In the genomic region with DNA sequence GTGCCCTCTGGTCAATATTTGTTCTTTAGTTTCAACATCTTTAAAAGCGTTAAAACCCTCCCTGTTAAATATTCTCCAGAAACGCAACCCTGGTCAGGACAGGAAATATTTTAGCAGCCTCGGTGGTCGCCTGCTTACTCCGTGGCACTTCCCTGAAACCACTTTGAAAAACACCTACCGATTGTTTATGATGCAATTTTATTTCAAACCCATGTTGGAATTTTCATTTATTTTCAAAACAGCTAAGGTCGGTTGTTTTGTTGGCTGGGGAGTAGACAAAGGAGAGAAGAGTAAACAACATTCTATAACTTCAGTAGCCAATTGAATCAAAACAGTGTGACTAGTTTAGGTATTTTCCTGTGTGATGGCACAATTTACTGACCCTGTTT, we compare ENCODE assay signal across 1 cellular context.
TF ChIP-seq lines count a peak whose summit lies in the region.

No MANE protein-coding gene starts in this region.

TF ChIP-seq in GM23338, 12 proteins besides CTCF, POLR2A, EP300 and RAD21 (continued from another document):
- TF ChIP-seq, protein P1, sequence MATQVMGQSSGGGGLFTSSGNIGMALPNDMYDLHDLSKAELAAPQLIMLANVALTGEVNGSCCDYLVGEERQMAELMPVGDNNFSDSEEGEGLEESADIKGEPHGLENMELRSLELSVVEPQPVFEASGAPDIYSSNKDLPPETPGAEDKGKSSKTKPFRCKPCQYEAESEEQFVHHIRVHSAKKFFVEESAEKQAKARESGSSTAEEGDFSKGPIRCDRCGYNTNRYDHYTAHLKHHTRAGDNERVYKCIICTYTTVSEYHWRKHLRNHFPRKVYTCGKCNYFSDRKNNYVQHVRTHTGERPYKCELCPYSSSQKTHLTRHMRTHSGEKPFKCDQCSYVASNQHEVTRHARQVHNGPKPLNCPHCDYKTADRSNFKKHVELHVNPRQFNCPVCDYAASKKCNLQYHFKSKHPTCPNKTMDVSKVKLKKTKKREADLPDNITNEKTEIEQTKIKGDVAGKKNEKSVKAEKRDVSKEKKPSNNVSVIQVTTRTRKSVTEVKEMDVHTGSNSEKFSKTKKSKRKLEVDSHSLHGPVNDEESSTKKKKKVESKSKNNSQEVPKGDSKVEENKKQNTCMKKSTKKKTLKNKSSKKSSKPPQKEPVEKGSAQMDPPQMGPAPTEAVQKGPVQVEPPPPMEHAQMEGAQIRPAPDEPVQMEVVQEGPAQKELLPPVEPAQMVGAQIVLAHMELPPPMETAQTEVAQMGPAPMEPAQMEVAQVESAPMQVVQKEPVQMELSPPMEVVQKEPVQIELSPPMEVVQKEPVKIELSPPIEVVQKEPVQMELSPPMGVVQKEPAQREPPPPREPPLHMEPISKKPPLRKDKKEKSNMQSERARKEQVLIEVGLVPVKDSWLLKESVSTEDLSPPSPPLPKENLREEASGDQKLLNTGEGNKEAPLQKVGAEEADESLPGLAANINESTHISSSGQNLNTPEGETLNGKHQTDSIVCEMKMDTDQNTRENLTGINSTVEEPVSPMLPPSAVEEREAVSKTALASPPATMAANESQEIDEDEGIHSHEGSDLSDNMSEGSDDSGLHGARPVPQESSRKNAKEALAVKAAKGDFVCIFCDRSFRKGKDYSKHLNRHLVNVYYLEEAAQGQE (IDR thresholded peaks at IDR 0.05; ENCODE audit: unreplicated experiment) = no peak
- no peak for TF ChIP-seq ZNF114 (CRISPR knock-in tag; IDR thresholded peaks at IDR 0.05)
- no peak for TF ChIP-seq EZH2phosphoT487 (IDR thresholded peaks at IDR 0.05; ENCODE audit: unreplicated experiment)
- no peak for TF ChIP-seq ZNF331 (CRISPR knock-in tag; IDR thresholded peaks at IDR 0.05; ENCODE audit: low read depth)
- no peak for TF ChIP-seq POLR2AphosphoS5 (IDR thresholded peaks at IDR 0.05; ENCODE audit: low read depth)
- no peak for TF ChIP-seq CREB1 (CRISPR knock-in tag; IDR thresholded peaks at IDR 0.05; ENCODE audit: low read depth)
- TF ChIP-seq STAT1 (IDR thresholded peaks at IDR 0.05; ENCODE audit: unreplicated experiment) = no peak
- TF ChIP-seq EZH2 (IDR thresholded peaks at IDR 0.05; ENCODE audit: low read depth, unreplicated experiment) = no peak
- TF ChIP-seq, protein P2, sequence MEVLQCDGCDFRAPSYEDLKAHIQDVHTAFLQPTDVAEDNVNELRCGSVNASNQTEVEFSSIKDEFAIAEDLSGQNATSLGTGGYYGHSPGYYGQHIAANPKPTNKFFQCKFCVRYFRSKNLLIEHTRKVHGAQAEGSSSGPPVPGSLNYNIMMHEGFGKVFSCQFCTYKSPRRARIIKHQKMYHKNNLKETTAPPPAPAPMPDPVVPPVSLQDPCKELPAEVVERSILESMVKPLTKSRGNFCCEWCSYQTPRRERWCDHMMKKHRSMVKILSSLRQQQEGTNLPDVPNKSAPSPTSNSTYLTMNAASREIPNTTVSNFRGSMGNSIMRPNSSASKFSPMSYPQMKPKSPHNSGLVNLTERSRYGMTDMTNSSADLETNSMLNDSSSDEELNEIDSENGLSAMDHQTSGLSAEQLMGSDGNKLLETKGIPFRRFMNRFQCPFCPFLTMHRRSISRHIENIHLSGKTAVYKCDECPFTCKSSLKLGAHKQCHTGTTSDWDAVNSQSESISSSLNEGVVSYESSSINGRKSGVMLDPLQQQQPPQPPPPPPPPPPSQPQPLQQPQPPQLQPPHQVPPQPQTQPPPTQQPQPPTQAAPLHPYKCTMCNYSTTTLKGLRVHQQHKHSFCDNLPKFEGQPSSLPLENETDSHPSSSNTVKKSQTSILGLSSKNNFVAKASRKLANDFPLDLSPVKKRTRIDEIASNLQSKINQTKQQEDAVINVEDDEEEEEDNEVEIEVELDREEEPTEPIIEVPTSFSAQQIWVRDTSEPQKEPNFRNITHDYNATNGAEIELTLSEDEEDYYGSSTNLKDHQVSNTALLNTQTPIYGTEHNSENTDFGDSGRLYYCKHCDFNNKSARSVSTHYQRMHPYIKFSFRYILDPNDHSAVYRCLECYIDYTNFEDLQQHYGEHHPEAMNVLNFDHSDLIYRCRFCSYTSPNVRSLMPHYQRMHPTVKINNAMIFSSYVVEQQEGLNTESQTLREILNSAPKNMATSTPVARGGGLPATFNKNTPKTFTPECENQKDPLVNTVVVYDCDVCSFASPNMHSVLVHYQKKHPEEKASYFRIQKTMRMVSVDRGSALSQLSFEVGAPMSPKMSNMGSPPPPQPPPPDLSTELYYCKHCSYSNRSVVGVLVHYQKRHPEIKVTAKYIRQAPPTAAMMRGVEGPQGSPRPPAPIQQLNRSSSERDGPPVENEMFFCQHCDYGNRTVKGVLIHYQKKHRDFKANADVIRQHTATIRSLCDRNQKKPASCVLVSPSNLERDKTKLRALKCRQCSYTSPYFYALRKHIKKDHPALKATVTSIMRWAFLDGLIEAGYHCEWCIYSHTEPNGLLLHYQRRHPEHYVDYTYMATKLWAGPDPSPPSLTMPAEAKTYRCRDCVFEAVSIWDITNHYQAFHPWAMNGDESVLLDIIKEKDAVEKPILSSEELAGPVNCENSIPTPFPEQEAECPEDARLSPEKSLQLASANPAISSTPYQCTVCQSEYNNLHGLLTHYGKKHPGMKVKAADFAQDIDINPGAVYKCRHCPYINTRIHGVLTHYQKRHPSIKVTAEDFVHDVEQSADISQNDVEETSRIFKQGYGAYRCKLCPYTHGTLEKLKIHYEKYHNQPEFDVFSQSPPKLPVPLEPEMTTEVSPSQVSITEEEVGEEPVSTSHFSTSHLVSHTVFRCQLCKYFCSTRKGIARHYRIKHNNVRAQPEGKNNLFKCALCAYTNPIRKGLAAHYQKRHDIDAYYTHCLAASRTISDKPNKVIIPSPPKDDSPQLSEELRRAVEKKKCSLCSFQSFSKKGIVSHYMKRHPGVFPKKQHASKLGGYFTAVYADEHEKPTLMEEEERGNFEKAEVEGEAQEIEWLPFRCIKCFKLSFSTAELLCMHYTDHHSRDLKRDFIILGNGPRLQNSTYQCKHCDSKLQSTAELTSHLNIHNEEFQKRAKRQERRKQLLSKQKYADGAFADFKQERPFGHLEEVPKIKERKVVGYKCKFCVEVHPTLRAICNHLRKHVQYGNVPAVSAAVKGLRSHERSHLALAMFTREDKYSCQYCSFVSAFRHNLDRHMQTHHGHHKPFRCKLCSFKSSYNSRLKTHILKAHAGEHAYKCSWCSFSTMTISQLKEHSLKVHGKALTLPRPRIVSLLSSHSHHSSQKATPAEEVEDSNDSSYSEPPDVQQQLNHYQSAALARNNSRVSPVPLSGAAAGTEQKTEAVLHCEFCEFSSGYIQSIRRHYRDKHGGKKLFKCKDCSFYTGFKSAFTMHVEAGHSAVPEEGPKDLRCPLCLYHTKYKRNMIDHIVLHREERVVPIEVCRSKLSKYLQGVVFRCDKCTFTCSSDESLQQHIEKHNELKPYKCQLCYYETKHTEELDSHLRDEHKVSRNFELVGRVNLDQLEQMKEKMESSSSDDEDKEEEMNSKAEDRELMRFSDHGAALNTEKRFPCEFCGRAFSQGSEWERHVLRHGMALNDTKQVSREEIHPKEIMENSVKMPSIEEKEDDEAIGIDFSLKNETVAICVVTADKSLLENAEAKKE (CRISPR knock-in tag; IDR thresholded peaks at IDR 0.05) = no peak
